ENCODE assay signal across 10 cellular contexts in genomic region chr19:46953955-46954501, GRCh38.
DNase-seq lines count a peak whose midpoint lies in the region; ATAC-seq and TF ChIP-seq lines count a peak whose summit lies in the region.
"Had no signal": no experiment of that assay in that cellular context is flagged by ENCODE, and none has a peak within 500 bp of the region (broad histone marks: within the 10 kb centered on the region; RNA-seq: fewer than 3 reads in every experiment).

No MANE protein-coding gene starts in this region.

- H3F3A ChIP-seq in SK-N-SH (replicated peaks; ENCODE audit: insufficient read depth) = peaks cover 40% of the 10 kb centered on the region
- peaks cover 10% of the 10 kb centered on the region for H3F3A ChIP-seq in neural progenitor cell (ENCODE audit: low read depth)

- peak overlapping the region; percentile 75 for H3K4me3 Mint-ChIP-seq in stimulated activated effector memory CD8-positive, alpha-beta T cell treated with anti-CD3 and anti-CD28 coated beads, Interleukin-12 subunit alpha, Interleukin-12 subunit beta, amount 100 ng/mL, for 72 hours
- H3K4me3 Mint-ChIP-seq in neural progenitor cell = no peak overlapping the region

- ATAC-seq in SK-N-SH treated with all-trans-retinoic acid at 6 μM for 48 hours = no peak
- ATAC-seq in stimulated activated effector memory CD8-positive, alpha-beta T cell treated with anti-CD3 and anti-CD28 coated beads, Interleukin-12 subunit alpha, Interleukin-12 subunit beta, amount 100 ng/mL, for 72 hours = no peak
- ATAC-seq: gastroesophageal sphincter, HCT116 had no signal

- no peaks in the 10 kb centered on the region for H3K9me3 Mint-ChIP-seq in stimulated activated effector memory CD8-positive, alpha-beta T cell treated with anti-CD3 and anti-CD28 coated beads, Interleukin-12 subunit alpha, Interleukin-12 subunit beta, amount 100 ng/mL, for 72 hours
- peaks cover 2% of the 10 kb centered on the region for H3K9me3 Mint-ChIP-seq in neural progenitor cell

- no peak overlapping the region for H3K9ac ChIP-seq in SK-N-SH
- no peak overlapping the region for H3K9ac ChIP-seq in SK-N-MC (ENCODE audit: insufficient read length)
- H3K9ac ChIP-seq in neural progenitor cell = no peak overlapping the region

- WGBS in SK-N-SH (ENCODE audit: low lambda C conversion rate) = 94% methylated on average over 4 of the region's 6 CpGs
- 84 to 87% methylated on average over 6 of the region's 6 CpGs for WGBS in esophagus, 2 donors

- peaks cover 33 to 40% of the 10 kb centered on the region in 2 experiments for H3K4me1 ChIP-seq in SK-N-SH (ENCODE audit: control insufficient read depth in 1 of 2, insufficient read depth in 2 of 2, low read depth in 1 of 2, low read length in 1 of 2)
- peaks cover 7 to 16% of the 10 kb centered on the region in 2 donors for H3K4me1 ChIP-seq in esophagus (ENCODE audit: control insufficient read depth in 2 of 2, insufficient read depth in 2 of 2, low read length in 1 of 2)
- peaks cover 9% of the 10 kb centered on the region for H3K4me1 ChIP-seq in neural progenitor cell

- H3K36me3 ChIP-seq in SK-N-SH (replicated peaks in 1 of 2; ENCODE audit: control insufficient read depth in 1 of 2, insufficient read depth in 2 of 2, low read length in 1 of 2) = peaks cover 3 to 5% of the 10 kb centered on the region in 2 experiments
- H3K36me3 ChIP-seq in SK-N-MC (ENCODE audit: insufficient read depth, low read length) = peaks cover 5% of the 10 kb centered on the region; the same call in 1 of the 2 replicates
- H3K36me3 ChIP-seq in esophagus (ENCODE audit: control insufficient read depth in 2 of 2, insufficient read depth in 2 of 2, low read length in 1 of 2) = no peaks in the 10 kb centered on the region
- H3K36me3 ChIP-seq in neural progenitor cell = no peaks in the 10 kb centered on the region
- peaks cover 38% of the 10 kb centered on the region for H3K36me3 ChIP-seq in MG63

- POLR2A ChIA-PET in SK-N-SH (lab: Yijun Ruan, JAX) = interaction anchor here (0.8 to 1.2 kb wide), 2 partner anchors 12 to 94 kb away, joined by 3 to 4 read pairs; partner anchors contain the start of gene ARHGAP35

- H2AFZ ChIP-seq in SK-N-SH (ENCODE audit: low read depth) (no peak overlapping the region), neural progenitor cell (replicated peaks) (no peak overlapping the region)

- peaks cover 2% of the 10 kb centered on the region for H3K27me3 Mint-ChIP-seq in neural progenitor cell (ENCODE audit: insufficient read depth, low read depth)

- H3K4me3 ChIP-seq in SK-N-SH (ENCODE audit: low read depth in 2 of 2, low read length in 1 of 2) (no peak overlapping the region), SK-N-MC (no peak overlapping the region), esophagus (ENCODE audit: low read depth in 1 of 2, low read length in 2 of 2) (no peak overlapping the region), neural progenitor cell (no peak overlapping the region), MG63 (no peak overlapping the region)
- H3K4me3 ChIP-seq: gastroesophageal sphincter had no signal

- H3K79me2 ChIP-seq in SK-N-SH (ENCODE audit: insufficient read depth) = peaks cover 93% of the 10 kb centered on the region
- H3K79me2 ChIP-seq in neural progenitor cell (ENCODE audit: low read depth) = peaks cover 64% of the 10 kb centered on the region

- H3K36me3 Mint-ChIP-seq in stimulated activated effector memory CD8-positive, alpha-beta T cell treated with anti-CD3 and anti-CD28 coated beads, Interleukin-12 subunit alpha, Interleukin-12 subunit beta, amount 100 ng/mL, for 72 hours = peaks cover 14% of the 10 kb centered on the region
- H3K36me3 Mint-ChIP-seq in neural progenitor cell = peaks cover 25% of the 10 kb centered on the region

- H3K27ac ChIP-seq in SK-N-SH (ENCODE audit: low read depth in 2 of 2, low read length in 1 of 2) (peak overlapping the region; percentile 74 to 84; a peak in 3 of 4 replicates), SK-N-MC (peak overlapping the region; percentile 92), esophagus (ENCODE audit: low read depth in 2 of 2, low read length in 1 of 2) (peak overlapping the region; percentile 29 to 40), neural progenitor cell (no peak overlapping the region)

- H3K4me2 ChIP-seq in SK-N-SH (no peak overlapping the region), neural progenitor cell (no peak overlapping the region)

- H4K20me1 ChIP-seq in SK-N-SH (ENCODE audit: insufficient read depth) = 0 out of 2 replicates have a peak, but pooled peaks cover 3% of the 10 kb centered on the region
- peaks cover 35% of the 10 kb centered on the region for H4K20me1 ChIP-seq in neural progenitor cell (ENCODE audit: low read depth)

- H3K4me1 Mint-ChIP-seq in stimulated activated effector memory CD8-positive, alpha-beta T cell treated with anti-CD3 and anti-CD28 coated beads, Interleukin-12 subunit alpha, Interleukin-12 subunit beta, amount 100 ng/mL, for 72 hours = peaks cover 87% of the 10 kb centered on the region
- peaks cover 17% of the 10 kb centered on the region for H3K4me1 Mint-ChIP-seq in neural progenitor cell

- H3K9me3 ChIP-seq in SK-N-SH = no peaks in the 10 kb centered on the region
- H3K9me3 ChIP-seq in SK-N-MC (ENCODE audit: low read depth, low read length) = no peaks in the 10 kb centered on the region
- H3K9me3 ChIP-seq in esophagus (ENCODE audit: control insufficient read depth in 2 of 2, insufficient read depth in 1 of 2, low read depth in 1 of 2, low read length in 1 of 2) = no peaks in the 10 kb centered on the region
- H3K9me3 ChIP-seq in neural progenitor cell (ENCODE audit: low read depth) = no peaks in the 10 kb centered on the region
- no peaks in the 10 kb centered on the region for H3K9me3 ChIP-seq in MG63
- H3K9me3 ChIP-seq: gastroesophageal sphincter had no signal

- TF ChIP-seq RAD21 in SK-N-SH (IDR thresholded peaks at IDR 0.05; ENCODE audit: low read length) = no peak

- CTCF ChIA-PET in SK-N-SH (lab: Yijun Ruan, JAX) = interaction anchor here (1.0 to 2.5 kb wide), 3 partner anchors 37 to 196 kb away, joined by 3 to 9 read pairs (median 3); no protein-coding TSS in a partner anchor

- TF ChIP-seq CTCF in SK-N-SH (IDR thresholded peaks at IDR 0.05) (no peak), neural progenitor cell (IDR thresholded peaks at IDR 0.05) (no peak)

- H3K27me3 ChIP-seq in SK-N-SH (ENCODE audit: insufficient read depth) (no peaks in the 10 kb centered on the region), esophagus (ENCODE audit: control insufficient read depth in 1 of 2, insufficient read depth in 2 of 2, low read length in 2 of 2) (no peaks in the 10 kb centered on the region), neural progenitor cell (no peaks in the 10 kb centered on the region), MG63 (no peaks in the 10 kb centered on the region)
- H3K27me3 ChIP-seq: gastroesophageal sphincter had no signal

- no peak for DNase-seq in SK-N-SH
- no peak for DNase-seq in SK-N-MC (ENCODE audit: low read depth, low spot score)
- no peak for DNase-seq in stimulated activated effector memory CD8-positive, alpha-beta T cell treated with anti-CD3 and anti-CD28 coated beads, Interleukin-12 subunit alpha, Interleukin-12 subunit beta, amount 100 ng/mL, for 72 hours (ENCODE audit: low spot score in 2 of 2)
- DNase-seq in H4 (ENCODE audit: low spot score) = no peak
- DNase-seq in neural progenitor cell (ENCODE audit: low spot score) = no peak
- no peak for DNase-seq in MG63

- peak overlapping the region; percentile 96 for H3K27ac Mint-ChIP-seq in stimulated activated effector memory CD8-positive, alpha-beta T cell treated with anti-CD3 and anti-CD28 coated beads, Interleukin-12 subunit alpha, Interleukin-12 subunit beta, amount 100 ng/mL, for 72 hours
- no peak overlapping the region for H3K27ac Mint-ChIP-seq in neural progenitor cell

- TF ChIP-seq EP300 in SK-N-SH (IDR thresholded peaks at IDR 0.05; ENCODE audit: borderline replicate concordance in 1 of 2, low read depth in 1 of 2, low read length in 1 of 2) = no peak

- no peaks in the 10 kb centered on the region for H3K9me2 ChIP-seq in SK-N-SH

TF ChIP-seq in SK-N-SH, 30 proteins besides CTCF, POLR2A, EP300 and RAD21 (continues in another document):
- TF ChIP-seq SIN3A (IDR thresholded peaks at IDR 0.05; ENCODE audit: borderline replicate concordance, low read depth, low read length) (no peak), RCOR1 (IDR thresholded peaks at IDR 0.05; ENCODE audit: low read length) (no peak), EZH2phosphoT487 (IDR thresholded peaks at IDR 0.05; ENCODE audit: borderline replicate concordance, low read depth) (no peak), CHD2 (IDR thresholded peaks at IDR 0.05; ENCODE audit: low read length, partially characterized antibody) (no peak), FOXJ3 (CRISPR knock-in tag; IDR thresholded peaks at IDR 0.05) (no peak), TAF1 (IDR thresholded peaks at IDR 0.05; ENCODE audit: borderline replicate concordance, low read depth, low read length) (no peak), NRF1 (IDR thresholded peaks at IDR 0.05; ENCODE audit: low read depth, low read length) (no peak)
- TF ChIP-seq, protein P1, sequence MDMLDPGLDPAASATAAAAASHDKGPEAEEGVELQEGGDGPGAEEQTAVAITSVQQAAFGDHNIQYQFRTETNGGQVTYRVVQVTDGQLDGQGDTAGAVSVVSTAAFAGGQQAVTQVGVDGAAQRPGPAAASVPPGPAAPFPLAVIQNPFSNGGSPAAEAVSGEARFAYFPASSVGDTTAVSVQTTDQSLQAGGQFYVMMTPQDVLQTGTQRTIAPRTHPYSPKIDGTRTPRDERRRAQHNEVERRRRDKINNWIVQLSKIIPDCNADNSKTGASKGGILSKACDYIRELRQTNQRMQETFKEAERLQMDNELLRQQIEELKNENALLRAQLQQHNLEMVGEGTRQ (IDR thresholded peaks at IDR 0.05; ENCODE audit: borderline replicate concordance, low read depth, low read length) = no peak

TF ChIP-seq in SK-N-SH treated with all-trans-retinoic acid at 6 μM for 48 hours, 23 proteins besides CTCF, POLR2A, EP300 and RAD21:
- TF ChIP-seq ZFP30 (CRISPR knock-in tag; IDR thresholded peaks at IDR 0.05) = no peak
- no peak for TF ChIP-seq OSR1 (CRISPR knock-in tag; IDR thresholded peaks at IDR 0.05)
- TF ChIP-seq SNAI2 (CRISPR knock-in tag; IDR thresholded peaks at IDR 0.05) = no peak
- no peak for TF ChIP-seq ESRRG (CRISPR knock-in tag; IDR thresholded peaks at IDR 0.05)
- TF ChIP-seq RARB (CRISPR knock-in tag; IDR thresholded peaks at IDR 0.05) = no peak
